In genomic region chr5:54296386-54296785, GRCh38 we compare ENCODE assay signal across 1 cellular context.
TF ChIP-seq lines count a peak whose summit lies in the region.

No MANE protein-coding gene starts in this region.

TF ChIP-seq in K562, 482 proteins besides CTCF, POLR2A, EP300 and RAD21:
- TF ChIP-seq ZFX (CRISPR knock-in tag; IDR thresholded peaks at IDR 0.05) (0 out of 2 replicates have a peak, but pooled peaks have one; percentile 22), MAFK (IDR thresholded peaks at IDR 0.05; ENCODE audit: low read length) (no peak)
